In the genomic region with DNA sequence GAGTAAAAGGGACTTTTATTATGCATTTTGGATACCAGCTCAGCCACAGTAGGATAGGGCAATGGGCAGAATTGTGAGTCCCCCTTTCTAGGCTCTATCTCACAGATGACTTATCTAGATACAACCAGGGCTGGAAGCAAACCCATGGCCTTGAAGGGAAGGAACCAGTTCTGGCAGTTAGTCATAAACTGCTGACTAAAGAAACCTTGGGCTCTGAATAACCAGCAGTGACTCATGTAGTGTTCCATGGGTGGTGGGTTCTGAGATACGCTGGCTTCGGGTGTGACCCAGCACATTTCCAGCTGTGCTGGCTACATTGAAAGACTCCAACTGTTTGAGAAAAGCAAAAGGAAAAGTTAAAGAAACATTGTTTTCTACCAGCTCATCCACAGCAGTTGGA, we compare ENCODE assay signal across 5 cellular contexts.
A peak's percentile ranks its signal among the peaks of the same experiment; 100 is the strongest.
DNase-seq lines count a peak whose midpoint lies in the region; ATAC-seq and TF ChIP-seq lines count a peak whose summit lies in the region.
"Not testable (repeated sequence)": the region's sequence is repeated elsewhere in the genome, so short reads cannot be mapped to it uniquely, and the experiment has no call there.

No MANE protein-coding gene starts in this region.

- not testable (repeated sequence) for H3K27me3 ChIP-seq in PC-3 (ENCODE audit: low read length); mammary epithelial cell (ENCODE audit: insufficient read depth, low read length)

- H3K9me2 ChIP-seq in PC-3 (replicated peaks; ENCODE audit: low read length) = not testable (repeated sequence)

- not testable (repeated sequence) for H3K4me1 ChIP-seq in PC-3 (ENCODE audit: insufficient read depth, low read length); mammary epithelial cell (ENCODE audit: insufficient read depth, low read length)

- DNase-seq in HT1080 (ENCODE audit: low read depth) = peak; percentile 11
- peak; percentile 16 for DNase-seq in PC-3
- peak; percentile 0 for DNase-seq in mammary epithelial cell
- peak; percentile 5 for DNase-seq in epithelial cell of esophagus (ENCODE audit: low read depth)
- DNase-seq in islet precursor cell = peak; percentile 6

- not testable (repeated sequence) for H3K4me3 ChIP-seq in PC-3 (ENCODE audit: low read length); mammary epithelial cell (replicated peaks in 1 of 3; ENCODE audit: insufficient read depth in 1 of 3, low read depth in 2 of 3, low read length in 3 of 3); epithelial cell of esophagus (ENCODE audit: low read length)

- POLR2A ChIA-PET in PC-3 (lab: Charles Lee; ENCODE audit: unreplicated experiment) = not testable (repeated sequence)

- in situ Hi-C loops in mammary epithelial cell (cut with MboI; ENCODE audit: low sequenced_read_pairs in 2 of 2) = not testable (repeated sequence)

- WGBS in mammary epithelial cell (ENCODE audit: low coverage, missing lambda C conversion rate) = no CpG with 5 or more reads among the region's 2 CpGs

- dilution Hi-C loops in mammary epithelial cell (cut with HindIII; ENCODE audit: low sequenced_read_pairs) = not testable (repeated sequence)

- H2AFZ ChIP-seq in PC-3 (ENCODE audit: low read length); mammary epithelial cell (ENCODE audit: low read depth, low read length): not testable (repeated sequence)

- TF ChIP-seq CTCF in PC-3 (conservative IDR thresholded peaks at IDR 0.05; ENCODE audit: low read depth, low read length); mammary epithelial cell (conservative IDR thresholded peaks at IDR 0.05 in 1 of 2, IDR thresholded peaks at IDR 0.05 in 1 of 2; ENCODE audit: extremely low read depth in 1 of 2, insufficient read depth in 1 of 2, low read depth in 1 of 2, low read length in 2 of 2); epithelial cell of esophagus (IDR thresholded peaks at IDR 0.05; ENCODE audit: insufficient read depth, low read depth, low read length, missing control alignments): not testable (repeated sequence)

- BruUV-seq in PC-3 (replicated peaks; lab: Mats Ljungman, UMichigan); mammary epithelial cell (replicated peaks; lab: Mats Ljungman, UMichigan): not testable (repeated sequence)

- H3K27ac ChIP-seq in PC-3 (ENCODE audit: low read length); mammary epithelial cell (ENCODE audit: insufficient read depth, low read depth, low read length): not testable (repeated sequence)

- intact Hi-C loops in PC-3 (cut with micrococcal nuclease); mammary epithelial cell (cut with micrococcal nuclease): not testable (repeated sequence)

- not testable (repeated sequence) for H4K20me1 ChIP-seq in PC-3 (ENCODE audit: low read length); mammary epithelial cell (ENCODE audit: insufficient read depth, low read length)

- not testable (repeated sequence) for H3K36me3 ChIP-seq in PC-3 (ENCODE audit: low read depth, low read length); mammary epithelial cell (ENCODE audit: insufficient read depth, low read length)

- H3F3A ChIP-seq in PC-3 (ENCODE audit: low read length, unreplicated experiment) = not testable (repeated sequence)

- not testable (repeated sequence) for H3K9ac ChIP-seq in PC-3 (ENCODE audit: low read length); mammary epithelial cell (ENCODE audit: insufficient read depth, low read length)

- H3K4me2 ChIP-seq in PC-3 (ENCODE audit: low read length); mammary epithelial cell (ENCODE audit: insufficient read depth, low read depth, low read length): not testable (repeated sequence)

- H3K79me2 ChIP-seq in PC-3 (ENCODE audit: low read length); mammary epithelial cell (ENCODE audit: insufficient read depth, low read length): not testable (repeated sequence)

- not testable (repeated sequence) for H3K9me3 ChIP-seq in PC-3 (ENCODE audit: low read length); mammary epithelial cell (replicated peaks; ENCODE audit: insufficient read depth, low read length)

- CTCF ChIA-PET in PC-3 (lab: Charles Lee); mammary epithelial cell (lab: Charles Lee; ENCODE audit: low non-redundant PET): not testable (repeated sequence)

- ATAC-seq in PC-3 = peak; percentile 53
